9 cellular contexts compared by ENCODE assay signal in the genomic region with DNA sequence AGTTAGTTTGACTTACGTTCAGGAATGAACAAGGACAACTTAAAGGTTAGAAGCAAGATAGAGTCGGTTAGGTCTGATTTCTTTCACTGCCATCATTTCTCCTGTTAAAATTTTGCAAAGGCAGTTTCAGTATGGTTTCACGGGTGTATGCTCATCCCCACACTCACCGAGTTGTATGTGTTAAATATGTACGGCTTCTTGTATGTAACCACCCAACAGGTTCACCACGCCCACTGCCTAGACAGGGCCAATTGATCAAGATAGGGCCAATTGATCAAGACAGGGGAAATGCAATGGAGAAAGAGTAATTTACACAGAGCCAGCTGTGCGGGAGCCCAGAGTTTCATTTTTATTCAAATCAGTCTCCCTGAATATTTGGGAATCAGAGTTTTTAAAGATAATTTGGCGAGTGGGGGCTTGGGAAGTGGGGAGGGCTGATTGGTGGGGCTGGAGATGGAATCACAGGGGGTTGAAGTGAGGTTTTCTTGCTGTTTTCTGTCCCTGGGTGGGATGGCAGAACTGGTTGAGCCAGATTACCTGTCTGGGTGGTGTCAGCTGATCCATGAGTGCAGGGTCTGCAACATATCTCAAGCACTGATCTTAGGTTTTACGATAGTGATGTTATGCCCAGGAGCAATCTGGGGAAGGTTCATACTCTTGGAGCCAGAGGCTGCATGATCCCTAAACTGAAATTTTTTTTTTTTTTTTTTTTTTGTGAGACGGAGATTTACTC.
A peak's percentile ranks its signal among the peaks of the same experiment; 100 is the strongest.
DNase-seq lines count a peak whose midpoint lies in the region; ATAC-seq and TF ChIP-seq lines count a peak whose summit lies in the region.
"Had no signal": no experiment of that assay in that cellular context is flagged by ENCODE, and none has a peak within 500 bp of the region (broad histone marks: within the 10 kb centered on the region; RNA-seq: fewer than 3 reads in every experiment).

No MANE protein-coding gene starts in this region.

- TF ChIP-seq CTCF in MM.1S (IDR thresholded peaks at IDR 0.05; ENCODE audit: low read length): no peak

- H3K9me3 ChIP-seq in MM.1S (replicated peaks; ENCODE audit: insufficient read depth, low read length): no peaks in the 10 kb centered on the region

- H3K4me2 ChIP-seq in MM.1S (ENCODE audit: low read depth, low read length): peak overlapping the region; percentile 96

- H3K27ac ChIP-seq in MM.1S (ENCODE audit: low read length) (peak overlapping the region; percentile 99; the same call in 1 of the 2 replicates), rectal smooth muscle tissue (ENCODE audit: low read depth, low read length) (peak overlapping the region; percentile 76)

- H3K9me2 ChIP-seq in MM.1S (replicated peaks; ENCODE audit: insufficient read depth, low read length): no peaks in the 10 kb centered on the region

- no peak overlapping the region for H3K4me3 Mint-ChIP-seq in activated T-cell treated with anti-CD3 and anti-CD28 coated beads, Interleukin-2, amount 50 U/mL, for 24 hours

- H3K27me3 ChIP-seq in MM.1S (replicated peaks; ENCODE audit: insufficient read depth, low read length): no peaks in the 10 kb centered on the region
- no peaks in the 10 kb centered on the region for H3K27me3 ChIP-seq in rectal smooth muscle tissue (ENCODE audit: control insufficient read depth, insufficient read depth, low read length)

- H3K36me3 Mint-ChIP-seq in activated T-cell treated with anti-CD3 and anti-CD28 coated beads, Interleukin-2, amount 50 U/mL, for 24 hours (ENCODE audit: low read depth): peaks cover 3% of the 10 kb centered on the region

- H3K27ac Mint-ChIP-seq in activated T-cell treated with anti-CD3 and anti-CD28 coated beads, Interleukin-2, amount 50 U/mL, for 24 hours: peak overlapping the region; percentile 42

- H3K27me3 Mint-ChIP-seq in activated T-cell treated with anti-CD3 and anti-CD28 coated beads, Interleukin-2, amount 50 U/mL, for 24 hours: no peaks in the 10 kb centered on the region

- H3K36me3 ChIP-seq in MM.1S (replicated peaks; ENCODE audit: insufficient read depth, low read length) (no peaks in the 10 kb centered on the region), rectal smooth muscle tissue (ENCODE audit: control insufficient read depth, insufficient read depth, low read length) (no peaks in the 10 kb centered on the region)

- ATAC-seq in GM21717 (IDR thresholded peaks at IDR 0.05; ENCODE audit: unreplicated experiment): peak; percentile 49

- peaks cover 55% of the 10 kb centered on the region for H3K4me1 Mint-ChIP-seq in activated T-cell treated with anti-CD3 and anti-CD28 coated beads, Interleukin-2, amount 50 U/mL, for 24 hours (ENCODE audit: low read depth)

- no peak overlapping the region for H2AFZ ChIP-seq in MM.1S (ENCODE audit: low read length)

- no peak for DNase-seq in activated T-cell treated with anti-CD3 and anti-CD28 coated beads, Interleukin-2, amount 50 U/mL, for 24 hours
- DNase-seq in activated T-cell treated with anti-CD3 and anti-CD28 coated beads, Interleukin-2, amount 50 U/mL, for 1 hour: no peak
- DNase-seq in MM.1S (peak; percentile 42), NCI-H2227 treated with DMSO at 0.1 percent for 48 hours (lab: John Stamatoyannopoulos, UW) (no peak), RPMI8226 (no peak), kidney tubule cell (ENCODE audit: low spot score) (no peak)
- DNase-seq: NCI-H2029 treated with DMSO at 0.1 percent for 48 hours had no signal

- H3K9ac ChIP-seq in MM.1S (ENCODE audit: low read length) (peak overlapping the region; percentile 64), rectal smooth muscle tissue (ENCODE audit: low read length) (no peak overlapping the region)

- H3K79me2 ChIP-seq in MM.1S (ENCODE audit: low read length): no peaks in the 10 kb centered on the region

- H3K4me3 ChIP-seq in MM.1S (ENCODE audit: low read length) (peak overlapping the region; percentile 48; the same call in 1 of the 2 replicates), rectal smooth muscle tissue (ENCODE audit: low read length) (no peak overlapping the region)

- H4K20me1 ChIP-seq in MM.1S (ENCODE audit: insufficient read depth, low read length): no peaks in the 10 kb centered on the region

- peaks cover 9% of the 10 kb centered on the region for H3K4me1 ChIP-seq in MM.1S (ENCODE audit: low read length)
- peaks cover 12% of the 10 kb centered on the region for H3K4me1 ChIP-seq in rectal smooth muscle tissue (ENCODE audit: control insufficient read depth, insufficient read depth, low read length)

- H3F3A ChIP-seq in MM.1S (ENCODE audit: insufficient read depth, low read length): peaks cover 22% of the 10 kb centered on the region

- H3K9me3 Mint-ChIP-seq in activated T-cell treated with anti-CD3 and anti-CD28 coated beads, Interleukin-2, amount 50 U/mL, for 24 hours: peaks cover 3% of the 10 kb centered on the region
